Comparison of ENCODE assay signal across 25 cellular contexts in genomic region chr5:82605441-82605973, GRCh38.
DNase-seq lines count a peak whose midpoint lies in the region; ATAC-seq, FAIRE-seq and TF ChIP-seq lines count a peak whose summit lies in the region.
"Had no signal": no experiment of that assay in that cellular context is flagged by ENCODE, and none has a peak within 500 bp of the region (broad histone marks: within the 10 kb centered on the region; RNA-seq: fewer than 3 reads in every experiment).

No MANE protein-coding gene starts in this region.

- H2BK5ac ChIP-seq in neuronal stem cell (ENCODE audit: low read length) = peak overlapping the region; percentile 33

- peak overlapping the region; percentile 60 for H3K9ac ChIP-seq in neuronal stem cell (ENCODE audit: low read depth, low read length, poor library complexity)
- H3K9ac ChIP-seq: KMS-11, SK-N-SH had no signal

- H3K79me1 ChIP-seq in neuronal stem cell (ENCODE audit: low read depth, low read length) = peaks cover 2% of the 10 kb centered on the region

- H3K23ac ChIP-seq in neuronal stem cell (ENCODE audit: low read depth, low read length, poor library complexity) = peak overlapping the region; percentile 93

- H3K27me3 ChIP-seq in GM06990 (replicated peaks; ENCODE audit: control insufficient read depth, insufficient read depth, low read length) (no peaks in the 10 kb centered on the region), neuronal stem cell (ENCODE audit: control insufficient read depth in 3 of 3, insufficient read depth in 3 of 3, low read depth in 1 of 3, low read length in 3 of 3) (no peaks in the 10 kb centered on the region)
- H3K27me3 ChIP-seq: BE2C, Peyer's patch had no signal

- peak overlapping the region; percentile 75 for H2BK15ac ChIP-seq in neuronal stem cell (ENCODE audit: low read length)

- peaks cover 0 to 2% of the 10 kb centered on the region in 2 donors for H3K9me3 ChIP-seq in neuronal stem cell (replicated peaks in 1 of 2; ENCODE audit: control insufficient read depth in 2 of 2, insufficient read depth in 1 of 2, low read depth in 1 of 2, low read length in 2 of 2)
- H3K9me3 ChIP-seq: BE2C, Peyer's patch, SK-N-SH had no signal

- H3K14ac ChIP-seq in neuronal stem cell (ENCODE audit: low read length) = no peak overlapping the region

- H3K4me3 ChIP-seq in GM06990 (replicated peaks; ENCODE audit: low read depth, low read length) (no peak overlapping the region), neuronal stem cell (ENCODE audit: low read length in 2 of 2) (no peak overlapping the region)
- H3K4me3 ChIP-seq: Peyer's patch had no signal

- H3K4ac ChIP-seq in neuronal stem cell (ENCODE audit: low read length) = no peak overlapping the region

- H2AFZ ChIP-seq in neuronal stem cell (ENCODE audit: low read length) = no peak overlapping the region

- peak overlapping the region; percentile 70 for H3K18ac ChIP-seq in neuronal stem cell (ENCODE audit: low read length)

- WGBS in neuronal stem cell (ENCODE audit: extremely low coverage in 2 of 2, insufficient read length in 2 of 2, insufficient replicate concordance in 1 of 2), 2 donors = no CpG with 5 or more reads among the region's 2 CpGs

- ATAC-seq in GM18867 (IDR thresholded peaks at IDR 0.05; ENCODE audit: unreplicated experiment) = no peak
- ATAC-seq: T-cell had no signal

- no peaks in the 10 kb centered on the region for H3K4me1 ChIP-seq in neuronal stem cell (ENCODE audit: control insufficient read depth in 2 of 2, insufficient read depth in 1 of 2, low read depth in 1 of 2, low read length in 2 of 2)
- H3K4me1 ChIP-seq: BE2C had no signal

- DNase-seq in GM06990 (ENCODE audit: extremely low read depth, insufficient read length) = peak; percentile 3
- DNase-seq in RPMI8226 = peak; percentile 59
- DNase-seq in neuronal stem cell (ENCODE audit: low spot score) = no peak
- no peak for DNase-seq in NCI-H2081 treated with DMSO at 0.1 percent for 48 hours (lab: John Stamatoyannopoulos, UW)
- DNase-seq in COLO668 (lab: John Stamatoyannopoulos, UW; ENCODE audit: unreplicated experiment) = no peak
- DNase-seq in GM19239 (ENCODE audit: insufficient read length, low spot score) = no peak
- DNase-seq: BE2C; CD4-positive, CD25-positive, alpha-beta regulatory T cell; DMS153; EL; H7; HFFc6; NCI-H1092; NCI-H1436 treated with DMSO at 0.1 percent for 48 hours; NCI-H2029 treated with DMSO at 0.1 percent for 48 hours; NCI-H748 treated with DMSO at 0.1 percent for 48 hours; NK-92 treated with Interleukin-12 subunit alpha and Interleukin-12 subunit beta, amount 100 ng/mL, for 24 hours; Peyer's patch; SHP77; SK-N-SH; T-cell had no signal

- H3K36me3 ChIP-seq in GM06990 (ENCODE audit: control insufficient read depth, insufficient read depth, low read length) (no peaks in the 10 kb centered on the region), neuronal stem cell (replicated peaks in 1 of 2; ENCODE audit: control insufficient read depth in 2 of 2, insufficient read depth in 2 of 2, low read length in 2 of 2) (no peaks in the 10 kb centered on the region)
- H3K36me3 ChIP-seq: BE2C, Peyer's patch had no signal

- TF ChIP-seq CTCF in GM06990 (IDR thresholded peaks at IDR 0.05; ENCODE audit: insufficient read depth, low read length, poor library complexity, severe bottlenecking) = no peak

- H4K91ac ChIP-seq in neuronal stem cell (ENCODE audit: low read depth, low read length, poor library complexity) = no peak overlapping the region

- peak overlapping the region; percentile 73 for H2BK12ac ChIP-seq in neuronal stem cell (ENCODE audit: low read length)

- FAIRE-seq in GM19239 (lab: Jason Lieb, UNC) = no peak
- FAIRE-seq: A204.1 had no signal

- TF ChIP-seq POLR2A in GM19099 (IDR thresholded peaks at IDR 0.05; ENCODE audit: extremely low read depth, insufficient read length, low read depth) = peak; percentile 40

- peak overlapping the region; percentile 68 for H2AK5ac ChIP-seq in neuronal stem cell (ENCODE audit: low read depth, low read length)

- no peak overlapping the region for H2BK120ac ChIP-seq in neuronal stem cell (ENCODE audit: low read depth, low read length)

- no peak overlapping the region for H4K8ac ChIP-seq in neuronal stem cell (ENCODE audit: low read depth, low read length)

- H3K4me2 ChIP-seq in neuronal stem cell (ENCODE audit: insufficient read depth, low read length, poor library complexity, severe bottlenecking) = no peak overlapping the region
- H3K4me2 ChIP-seq: KMS-11, SK-N-SH had no signal

- H3K27ac ChIP-seq in neuronal stem cell (replicated peaks; ENCODE audit: low read length) = no peak overlapping the region
- H3K27ac ChIP-seq: KMS-11, Peyer's patch had no signal

Comparison
In these comparisons a context has a peak if more than half of its experiments do, and no peak if none do; other contexts are left out.
1. DNase-seq: peak in GM06990 (single experiment) and RPMI8226 (single experiment); none in neuronal stem cell (single experiment), NCI-H2081 treated with DMSO at 0.1 percent for 48 hours (single experiment), COLO668 (single experiment) and GM19239 (single experiment).